ENCODE assay signal across 14 cellular contexts in the genomic region with DNA sequence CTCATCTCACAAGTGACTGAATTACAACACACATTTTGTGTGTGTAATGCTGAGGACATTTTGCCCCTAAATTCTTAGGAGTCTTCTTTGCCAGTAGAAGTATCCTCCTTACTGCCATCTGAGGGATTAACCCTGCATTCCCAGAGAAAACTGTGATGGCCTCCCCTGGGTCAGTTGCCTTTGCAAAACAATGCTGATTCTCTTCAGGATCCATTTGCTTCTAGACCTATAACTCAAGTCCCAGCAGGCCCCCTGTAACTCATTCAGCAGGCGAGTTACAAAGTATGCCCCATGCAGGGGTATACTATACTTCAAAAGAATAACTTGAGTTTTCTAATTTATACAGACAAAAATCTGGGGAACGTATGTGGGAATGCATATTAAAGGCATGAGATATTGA. TPM values are rescaled to one million over a fixed set of nuclear protein-coding genes. Genes with fewer than 3 reads are reported as not detected.
DNase-seq lines count a peak whose midpoint lies in the region; ATAC-seq and TF ChIP-seq lines count a peak whose summit lies in the region.
"Had no signal": no experiment of that assay in that cellular context is flagged by ENCODE, and none has a peak within 500 bp of the region (broad histone marks: within the 10 kb centered on the region; RNA-seq: fewer than 3 reads in every experiment).

No MANE protein-coding gene starts in this region.

- H3K36me3 ChIP-seq in cardiac muscle cell: no peaks in the 10 kb centered on the region
- H3K36me3 ChIP-seq in ectodermal cell (ENCODE audit: control insufficient read depth, insufficient read depth, low read length): no peaks in the 10 kb centered on the region
- no peaks in the 10 kb centered on the region for H3K36me3 ChIP-seq in mesendoderm (ENCODE audit: control insufficient read depth, insufficient read depth, low read length)
- H3K36me3 ChIP-seq: BLaER1 treated with 17β-estradiol and CSF1 and Interleukin-3, amounts not matched to agents 10 nM and 100 nM had no signal

- 0 to 18% methylated on average over 2 of the region's 2 CpGs for WGBS in ectodermal cell, 2 experiments
- no CpG with 5 or more reads among the region's 2 CpGs for WGBS in mesendoderm (ENCODE audit: extremely low coverage, insufficient coverage, low lambda C conversion rate)

- TF ChIP-seq CTCF in cardiac muscle cell (IDR thresholded peaks at IDR 0.05; ENCODE audit: low read depth, low read length): no peak

- peak overlapping the region; percentile 92 for H3K4ac ChIP-seq in mesendoderm (ENCODE audit: low read depth, low read length)

- peak overlapping the region; percentile 61 for H4K5ac ChIP-seq in mesendoderm (ENCODE audit: low read length)

- H2AK5ac ChIP-seq in mesendoderm (ENCODE audit: low read length): peak overlapping the region; percentile 25

- H3K4me1 ChIP-seq in cardiac muscle cell (ENCODE audit: low read depth): peaks cover 23% of the 10 kb centered on the region
- peaks cover 24% of the 10 kb centered on the region for H3K4me1 ChIP-seq in ectodermal cell (ENCODE audit: control insufficient read depth, insufficient read depth, low read length)
- peaks cover 16% of the 10 kb centered on the region for H3K4me1 ChIP-seq in mesendoderm (ENCODE audit: control insufficient read depth, low read depth, low read length)

- H3K79me2 ChIP-seq in mesendoderm (ENCODE audit: control insufficient read depth, insufficient read depth, low read length): no peaks in the 10 kb centered on the region

- ATAC-seq in Right ventricle myocardium inferior (no peak), GM18861 (IDR thresholded peaks at IDR 0.05; ENCODE audit: unreplicated experiment) (no peak)
- ATAC-seq: PC-3 had no signal

- peak overlapping the region; percentile 56 for H3K9ac ChIP-seq in mesendoderm (ENCODE audit: low read length)
- H3K9ac ChIP-seq: BLaER1 treated with 17β-estradiol and CSF1 and Interleukin-3, amounts not matched to agents 10 nM and 100 nM had no signal

- H3K23ac ChIP-seq in mesendoderm (ENCODE audit: low read length): no peak overlapping the region

- no peak overlapping the region for H2BK15ac ChIP-seq in mesendoderm (replicated peaks; ENCODE audit: low read depth)

- H3K79me1 ChIP-seq in mesendoderm (ENCODE audit: low read length): no peaks in the 10 kb centered on the region

- no peaks in the 10 kb centered on the region for H3K9me3 ChIP-seq in cardiac muscle cell (ENCODE audit: low read depth)
- no peaks in the 10 kb centered on the region for H3K9me3 ChIP-seq in ectodermal cell (ENCODE audit: control insufficient read depth, low read length)
- H3K9me3 ChIP-seq: BLaER1 treated with 17β-estradiol and CSF1 and Interleukin-3, amounts not matched to agents 10 nM and 100 nM had no signal

- no peak for DNase-seq in cardiac muscle cell (ENCODE audit: low read depth in 1 of 2, low spot score in 1 of 2)
- DNase-seq in Right ventricle myocardium inferior (ENCODE audit: missing footprints): no peak
- peak; percentile 77 for DNase-seq in mesendoderm
- DNase-seq in RPMI8226: no peak
- DNase-seq in HT-29 (ENCODE audit: low spot score): no peak
- DNase-seq in NCI-H1694 (lab: John Stamatoyannopoulos, UW): no peak
- DNase-seq: NCI-H1417 treated with DMSO at 0.1 percent for 48 hours; NCI-H2081; NK-92 treated with Interleukin-12 subunit alpha and Interleukin-12 subunit beta, amount 100 ng/mL, for 24 hours; PC-3 had no signal

- H4K8ac ChIP-seq in mesendoderm (ENCODE audit: low read depth, low read length): no peak overlapping the region

- H3K4me2 ChIP-seq in mesendoderm (ENCODE audit: low read length): peak overlapping the region; percentile 23

- H3K27me3 ChIP-seq in cardiac muscle cell: no peaks in the 10 kb centered on the region
- H3K27me3 ChIP-seq in ectodermal cell (ENCODE audit: control insufficient read depth, insufficient read depth, low read length, poor library complexity, severe bottlenecking): no peaks in the 10 kb centered on the region
- no peaks in the 10 kb centered on the region for H3K27me3 ChIP-seq in mesendoderm (ENCODE audit: insufficient read depth, low read length, poor library complexity)
- H3K27me3 ChIP-seq: BLaER1 treated with 17β-estradiol and CSF1 and Interleukin-3, amounts not matched to agents 10 nM and 100 nM had no signal

- peak overlapping the region; percentile 90 for H3K56ac ChIP-seq in mesendoderm (ENCODE audit: low read length)

- intact Hi-C loops in Right ventricle myocardium inferior (cut with DNase I): no loop called here

- H3K27ac ChIP-seq in cardiac muscle cell (peak overlapping the region; percentile 54), ectodermal cell (ENCODE audit: insufficient read depth, low read depth, low read length, poor library complexity, severe bottlenecking) (peak overlapping the region; percentile 63), mesendoderm (ENCODE audit: low read depth, low read length) (peak overlapping the region; percentile 72)
- H3K27ac ChIP-seq: BLaER1 treated with 17β-estradiol and CSF1 and Interleukin-3, amounts not matched to agents 10 nM and 100 nM had no signal

- H3K4me3 ChIP-seq in cardiac muscle cell (no peak overlapping the region), ectodermal cell (ENCODE audit: insufficient read depth, low read depth, low read length) (peak overlapping the region; percentile 4), mesendoderm (ENCODE audit: low read length) (no peak overlapping the region)
- H3K4me3 ChIP-seq: BLaER1 treated with 17β-estradiol and CSF1 and Interleukin-3, amounts not matched to agents 10 nM and 100 nM; GM12878 had no signal

- H2BK120ac ChIP-seq in mesendoderm (ENCODE audit: low read depth, low read length): peak overlapping the region; percentile 15

- peak overlapping the region; percentile 11 for H3K18ac ChIP-seq in mesendoderm (ENCODE audit: low read length)

- H2BK5ac ChIP-seq in mesendoderm (ENCODE audit: low read length): peak overlapping the region; percentile 100

RNA-seq across cellular contexts. Expression of a gene that starts 6.6 kb away (rescaled TPM):
- 7.0 and 12.9 TPM in 2 replicates for total RNA-seq in cardiac muscle cell
- polyA plus RNA-seq in cardiac muscle cell: 4.4 and 7.1 TPM in 2 replicates
- total RNA-seq in Right ventricle myocardium inferior: 0.22 TPM
- 9.4 TPM for polyA plus RNA-seq in ectodermal cell (2013, experiment 1 of 4)
- 9.4 TPM for polyA plus RNA-seq in ectodermal cell (2013, experiment 2 of 4)
- polyA plus RNA-seq in ectodermal cell (2013, experiment 3 of 4): 7.2 TPM
- polyA plus RNA-seq in ectodermal cell (2013, experiment 4 of 4): 6.8 TPM
- 1.6 TPM for polyA plus RNA-seq in mesendoderm (2013, experiment 1 of 2)
- 1.8 TPM for polyA plus RNA-seq in mesendoderm (2013, experiment 2 of 2)
- total RNA-seq in HT-29 (2014; rRNA removed; shearing (Covaris generic)): 0.05 TPM in 1 of 2 replicates, not detected in the other
